Comparison of ENCODE assay signal across 35 cellular contexts in the genomic region with DNA sequence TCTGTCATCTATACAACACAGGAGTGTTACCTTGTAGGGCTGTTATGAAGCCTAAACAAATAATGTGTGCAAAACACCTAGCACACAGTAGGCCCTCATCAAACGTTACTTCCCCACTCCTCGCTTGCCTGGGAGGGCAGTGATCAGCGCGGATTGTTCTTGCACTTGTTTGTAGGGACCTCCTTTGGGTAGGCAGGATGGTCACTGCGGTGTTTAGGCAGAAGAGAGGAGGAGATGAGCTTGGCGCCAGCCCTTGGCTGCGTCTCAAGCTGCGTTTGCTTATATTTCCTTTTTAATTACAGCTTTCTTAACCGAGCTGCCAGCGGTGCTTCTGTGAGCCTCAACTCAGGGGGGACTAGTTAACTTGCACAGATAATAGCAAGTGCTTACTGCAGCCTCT. TPM values are rescaled to one million over a fixed set of nuclear protein-coding genes. Genes with fewer than 3 reads are reported as not detected.
DNase-seq lines count a peak whose midpoint lies in the region; ATAC-seq, FAIRE-seq and TF ChIP-seq lines count a peak whose summit lies in the region.
"Had no signal": no experiment of that assay in that cellular context is flagged by ENCODE, and none has a peak within 500 bp of the region (broad histone marks: within the 10 kb centered on the region; RNA-seq: fewer than 3 reads in every experiment).

No MANE protein-coding gene starts in this region.

- no peaks in the 10 kb centered on the region for H3K9me2 ChIP-seq in OCI-LY7 (ENCODE audit: insufficient read depth, low read length)

- ATAC-seq in heart right ventricle (no peak), upper lobe of right lung (no peak), pancreas (no peak), HG02588 (IDR thresholded peaks at IDR 0.05; ENCODE audit: unreplicated experiment) (no peak)
- no peak for ATAC-seq in effector memory CD8-positive, alpha-beta T cell (replicated peaks)
- ATAC-seq: GM12878, HCT116, HepG2, Panc1 had no signal

- H3K4me3 ChIP-seq in heart right ventricle (no peak overlapping the region), OCI-LY7 (ENCODE audit: low read depth, low read length, poor library complexity, severe bottlenecking) (no peak overlapping the region), coronary artery (no peak overlapping the region), upper lobe of right lung (no peak overlapping the region), pancreas (no peak overlapping the region)
- H3K4me3 ChIP-seq: BLaER1, GM12878, SK-N-MC had no signal

- H3K36me3 Mint-ChIP-seq in effector memory CD8-positive, alpha-beta T cell (ENCODE audit: insufficient read depth) = no peaks in the 10 kb centered on the region

- H3K27ac Mint-ChIP-seq in effector memory CD8-positive, alpha-beta T cell = no peak overlapping the region
- H3K27ac Mint-ChIP-seq: CD4-positive, CD25-positive, alpha-beta regulatory T cell had no signal

- H3K36me3 ChIP-seq in heart right ventricle (peaks cover 0 to 55% (median 0%) of the 10 kb centered on the region in 9 donors), OCI-LY7 (ENCODE audit: insufficient read depth, low read length) (no peaks in the 10 kb centered on the region), upper lobe of right lung (no peaks in the 10 kb centered on the region), pancreas (peaks cover 0 to 4% (median 0%) of the 10 kb centered on the region in 3 donors)

- H3K4me1 Mint-ChIP-seq in effector memory CD8-positive, alpha-beta T cell (ENCODE audit: low read depth in 2 of 2) = peaks cover 7 to 8% of the 10 kb centered on the region in 2 donors

- H3K9me3 Mint-ChIP-seq in effector memory CD8-positive, alpha-beta T cell = no peaks in the 10 kb centered on the region
- H3K9me3 Mint-ChIP-seq: CD4-positive, CD25-positive, alpha-beta regulatory T cell had no signal

- H3K27ac ChIP-seq in heart right ventricle (no peak overlapping the region), OCI-LY7 (ENCODE audit: low read depth, low read length, poor library complexity, severe bottlenecking) (no peak overlapping the region), coronary artery (no peak overlapping the region), upper lobe of right lung (no peak overlapping the region), pancreas (no peak overlapping the region)
- H3K27ac ChIP-seq: BLaER1, RWPE1, SK-N-MC had no signal

- peaks cover 2 to 3% of the 10 kb centered on the region in 2 donors for H3K27me3 Mint-ChIP-seq in effector memory CD8-positive, alpha-beta T cell
- H3K27me3 Mint-ChIP-seq: CD4-positive, CD25-positive, alpha-beta regulatory T cell had no signal

- no peak overlapping the region for H3K4me2 ChIP-seq in OCI-LY7 (ENCODE audit: low read length)

- H3K27me3 ChIP-seq in heart right ventricle (peaks cover 0 to 9% (median 1%) of the 10 kb centered on the region in 7 donors), upper lobe of right lung (no peaks in the 10 kb centered on the region), pancreas (no peaks in the 10 kb centered on the region)
- H3K27me3 ChIP-seq: BLaER1 had no signal

- 76 to 80% methylated on average over 10 of the region's 10 CpGs for whole genome bisulfite sequencing in heart right ventricle, 2 donors
- WGBS in pancreas, 2 donors = 82 to 84% methylated on average over 10 of the region's 10 CpGs

- TSS peak; percentile 34 for BruUV-seq in OCI-LY7 (replicated peaks; lab: Mats Ljungman, UMichigan)

- H3K9me3 ChIP-seq in heart right ventricle (no peaks in the 10 kb centered on the region), OCI-LY7 (ENCODE audit: low read length) (no peaks in the 10 kb centered on the region), upper lobe of right lung (no peaks in the 10 kb centered on the region), pancreas (no peaks in the 10 kb centered on the region)

- POLR2A ChIA-PET in OCI-LY7 (lab: Charles Lee) = interaction anchor here (1.5 kb wide), 1 partner anchor 15 kb away, joined by 4 read pairs; no protein-coding TSS in a partner anchor

- CTCF ChIA-PET in OCI-LY7 (lab: Charles Lee; ENCODE audit: unreplicated experiment) = interaction anchor here (0.8 kb wide), 1 partner anchor 16 kb away, joined by 3 read pairs; no protein-coding TSS in a partner anchor

- peak; percentile 12 for DNase-seq in cardiac septum (ENCODE audit: low spot score)
- no peak for DNase-seq in heart right ventricle
- DNase-seq in OCI-LY7 (ENCODE audit: low spot score) = no peak
- peak; percentile 24 for DNase-seq in coronary artery (ENCODE audit: low spot score)
- peak; percentile 20 for DNase-seq in upper lobe of right lung
- DNase-seq in pancreas = no peak
- no peak for DNase-seq in effector memory CD8-positive, alpha-beta T cell
- DNase-seq: CD4-positive, CD25-positive, alpha-beta regulatory T cell; DMS53; GOT3; NCI-H1105 treated with DMSO at 0.1 percent for 48 hours; NCI-H146; NCI-H1930; NCI-H2107; NCI-H226; NCI-H510A; NCI-H774; SHP77 treated with DMSO at 0.1 percent for 48 hours had no signal

- intact Hi-C loops in cardiac septum (cut with DNase I) = no loop called here
- intact Hi-C loops in heart right ventricle (cut with DNase I) = loop anchor here in 2 of 10 donors (10.0 kb wide), 1 partner anchor 216 kb away; no protein-coding TSS in a partner anchor
- intact Hi-C loops in OCI-LY7 (cut with micrococcal nuclease; ENCODE audit: unreplicated experiment) = no loop called here
- intact Hi-C loops in upper lobe of right lung (cut with DNase I) = no loop called here
- intact Hi-C loops in pancreas (cut with DNase I) = loop anchor here in 2 of 3 donors (10.0 kb wide), 2 partner anchors 206 to 216 kb away; no protein-coding TSS in a partner anchor

- no peak for TF ChIP-seq CTCF in heart right ventricle (IDR thresholded peaks at IDR 0.05)
- TF ChIP-seq CTCF in OCI-LY7 (conservative IDR thresholded peaks at IDR 0.05; ENCODE audit: low read length) = no peak
- TF ChIP-seq CTCF in coronary artery (IDR thresholded peaks at IDR 0.05) = no peak
- TF ChIP-seq CTCF in upper lobe of right lung (IDR thresholded peaks at IDR 0.05) = no peak
- no peak for TF ChIP-seq CTCF in pancreas (IDR thresholded peaks at IDR 0.05)

- H3K79me2 ChIP-seq in OCI-LY7 (ENCODE audit: insufficient read depth, low read depth, low read length) = no peaks in the 10 kb centered on the region

- no peaks in the 10 kb centered on the region; the same call in 1 of the 2 replicates for H4K20me1 ChIP-seq in OCI-LY7 (ENCODE audit: insufficient read depth, low read length)
- H4K20me1 ChIP-seq: BLaER1 had no signal

- H3K4me1 ChIP-seq in heart right ventricle (peaks cover 0 to 9% (median 3%) of the 10 kb centered on the region in 9 donors), OCI-LY7 (ENCODE audit: insufficient read depth, low read length, poor library complexity, severe bottlenecking) (no peaks in the 10 kb centered on the region), upper lobe of right lung (peaks cover 3% of the 10 kb centered on the region), pancreas (peaks cover 0 to 6% (median 5%) of the 10 kb centered on the region in 3 donors)

- no peak overlapping the region for H3K4me3 Mint-ChIP-seq in effector memory CD8-positive, alpha-beta T cell
- H3K4me3 Mint-ChIP-seq: CD4-positive, CD25-positive, alpha-beta regulatory T cell had no signal

- no peak for FAIRE-seq in pancreas (lab: Jason Lieb, UNC)
- FAIRE-seq: A204.1, D721Med, GM12878, HepG2 had no signal

- H2AFZ ChIP-seq in OCI-LY7 (ENCODE audit: low read length) = no peak overlapping the region

RNA-seq across cellular contexts. Expression of gene IFT27, which starts 15.2 kb away (rescaled TPM):
- 24.7 TPM for total RNA-seq in cardiac septum
- total RNA-seq in heart right ventricle = 10 to 100 TPM; 20.8 to 34.4 (median 26.3) TPM
- 10 to 100 TPM; 19.6 to 63.6 TPM for polyA plus RNA-seq in heart right ventricle
- 18.3 and 22.1 TPM in 2 replicates for total RNA-seq in OCI-LY7 (2014; rRNA removed; shearing (Covaris generic))
- 50.0 and 53.9 TPM in 2 replicates for total RNA-seq in OCI-LY7 (2022)
- total RNA-seq in upper lobe of right lung = 21.5 TPM
- 10 to 100 TPM; 11.7 to 21.1 (median 14.1) TPM for total RNA-seq in pancreas
- polyA plus RNA-seq in pancreas = 10 to 100 TPM; 21.9 to 23.8 TPM

RNA-seq across cellular contexts. Expression of gene PVALB, which starts 56.1 kb away (rescaled TPM):
- total RNA-seq in cardiac septum (not detected), heart right ventricle (not detected), OCI-LY7 (2022) (not detected in 2 replicates), upper lobe of right lung (2.5 TPM), pancreas (not detected)
- polyA plus RNA-seq in heart right ventricle (not detected), pancreas (under 1 TPM in 1 of 2 donors, not detected in 1; 0.54 TPM)
- total RNA-seq in OCI-LY7 (2014; rRNA removed; shearing (Covaris generic)) = not detected in 2 replicates
- total RNA-seq: CD4-positive, CD25-positive, alpha-beta regulatory T cell; Daoy; G401; GM12878; HepG2; HT1080; LHCN-M2; MCF 10A; T-helper 1 cell treated with Interleukin-12 subunit alpha and Interleukin-12 subunit beta and Interleukin-4 antibody, amounts not matched to agents 30 ng/mL and 1 ng/mL, for 36 hours had no signal
- polyA plus RNA-seq: AG04450; CD4-positive, CD25-positive, alpha-beta regulatory T cell; GM12878; HepG2 had no signal

RNA-seq across cellular contexts. Expression of gene CACNG2, which starts 57.2 kb away (rescaled TPM):
- total RNA-seq in cardiac septum = not detected
- total RNA-seq in heart right ventricle = not detected
- not detected for polyA plus RNA-seq in heart right ventricle
- total RNA-seq in OCI-LY7 (2014; rRNA removed; shearing (Covaris generic)) = not detected in 2 replicates
- not detected in 2 replicates for total RNA-seq in OCI-LY7 (2022)
- total RNA-seq in upper lobe of right lung = not detected
- not detected for total RNA-seq in pancreas
- under 1 TPM in 1 of 2 donors, not detected in 1; 0.05 TPM for polyA plus RNA-seq in pancreas
- total RNA-seq: CD4-positive, CD25-positive, alpha-beta regulatory T cell; Daoy; G401; GM12878; HepG2; HT1080; LHCN-M2; MCF 10A; T-helper 1 cell treated with Interleukin-12 subunit alpha and Interleukin-12 subunit beta and Interleukin-4 antibody, amounts not matched to agents 30 ng/mL and 1 ng/mL, for 36 hours had no signal
- polyA plus RNA-seq: AG04450; CD4-positive, CD25-positive, alpha-beta regulatory T cell; GM12878; HepG2 had no signal

Comparison
In these comparisons a context has a peak if more than half of its experiments do, and no peak if none do; other contexts are left out.
1. DNase-seq: peak in cardiac septum (single experiment), coronary artery (single experiment) and upper lobe of right lung (single experiment); none in heart right ventricle (0 of 2), OCI-LY7 (single experiment), pancreas (0 of 6) and effector memory CD8-positive, alpha-beta T cell (0 of 3).
2. intact Hi-C loops: an anchor here in pancreas (10.0 kb wide); none called in cardiac septum, OCI-LY7 and upper lobe of right lung.